Comparison of ENCODE assay signal across 8 cellular contexts in the genomic region with DNA sequence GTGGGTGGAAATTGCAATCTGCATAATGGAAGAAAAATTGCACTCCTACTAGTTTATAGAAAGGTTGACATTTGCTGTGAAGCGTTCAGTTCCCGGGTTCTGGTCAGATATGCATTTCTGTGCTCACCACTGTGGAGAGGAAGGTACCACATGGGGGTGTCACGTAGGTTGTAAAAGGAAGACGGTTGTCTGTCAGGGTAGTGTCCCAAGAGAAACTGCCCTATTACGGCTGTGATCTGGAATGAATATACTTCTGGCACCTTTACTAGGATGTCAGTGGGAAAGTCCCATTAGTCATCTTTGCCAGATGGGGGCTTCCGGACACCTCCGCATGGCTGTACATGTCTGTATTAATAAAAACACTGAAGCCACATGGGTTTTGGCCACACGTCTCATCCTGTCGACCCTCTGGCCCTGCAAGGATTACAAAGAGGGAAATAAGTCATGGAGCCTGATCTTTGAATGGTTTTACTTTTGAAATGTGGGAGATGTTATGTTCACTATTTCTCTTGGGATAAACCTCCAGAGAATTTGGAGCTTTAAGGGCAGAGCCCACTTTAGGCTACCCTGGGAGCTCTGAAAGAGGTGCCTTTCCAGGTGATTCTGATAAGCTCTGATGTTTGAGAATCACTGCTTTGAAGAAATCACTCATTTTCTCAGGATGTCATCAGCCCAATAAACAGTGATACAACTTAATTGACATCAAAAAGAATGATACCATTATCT.
A peak's percentile ranks its signal among the peaks of the same experiment; 100 is the strongest.
DNase-seq lines count a peak whose midpoint lies in the region; ATAC-seq and TF ChIP-seq lines count a peak whose summit lies in the region.

No MANE protein-coding gene starts in this region.

- no peaks in the 10 kb centered on the region for H4K20me1 ChIP-seq in smooth muscle cell (ENCODE audit: low read depth)

- H3K27me3 Mint-ChIP-seq in activated T-cell treated with anti-CD3 and anti-CD28 coated beads, Interleukin-2, amount 50 U/mL, for 72 hours (ENCODE audit: low read depth): no peaks in the 10 kb centered on the region

- peak; percentile 70 to 71 for DNase-seq in activated T-cell treated with anti-CD3 and anti-CD28 coated beads, Interleukin-2, amount 50 U/mL, for 72 hours
- DNase-seq in smooth muscle cell (lab: John Stamatoyannopoulos, UW; ENCODE audit: unreplicated experiment) (no peak), esophagus muscularis mucosa (ENCODE audit: extremely low spot score) (no peak), LoVo (ENCODE audit: low spot score) (no peak), NCI-H524 treated with DMSO at 0.1 percent for 48 hours (lab: John Stamatoyannopoulos, UW) (no peak), SHP77 (lab: John Stamatoyannopoulos, UW) (no peak)

- no peaks in the 10 kb centered on the region for H3K27me3 ChIP-seq in smooth muscle cell (ENCODE audit: low read depth)
- H3K27me3 ChIP-seq in esophagus muscularis mucosa: no peaks in the 10 kb centered on the region

- no peaks in the 10 kb centered on the region for H3F3A ChIP-seq in smooth muscle cell (ENCODE audit: low read depth)

- H3K4me3 Mint-ChIP-seq in activated T-cell treated with anti-CD3 and anti-CD28 coated beads, Interleukin-2, amount 50 U/mL, for 72 hours: peak overlapping the region; percentile 75 to 84

- no peak overlapping the region for H2AFZ ChIP-seq in smooth muscle cell (ENCODE audit: low read depth)

- no peak overlapping the region for H3K9ac ChIP-seq in smooth muscle cell (ENCODE audit: low read depth)

- H3K36me3 ChIP-seq in smooth muscle cell (ENCODE audit: low read depth): no peaks in the 10 kb centered on the region
- H3K36me3 ChIP-seq in esophagus muscularis mucosa: no peaks in the 10 kb centered on the region

- H3K4me1 ChIP-seq in smooth muscle cell (ENCODE audit: low read depth) (no peaks in the 10 kb centered on the region), esophagus muscularis mucosa (no peaks in the 10 kb centered on the region)

- H3K9me3 Mint-ChIP-seq in activated T-cell treated with anti-CD3 and anti-CD28 coated beads, Interleukin-2, amount 50 U/mL, for 72 hours: peaks cover 0 to 5% of the 10 kb centered on the region in 2 donors

- intact Hi-C loops in esophagus muscularis mucosa (cut with DNase I): no loop called here

- peak; percentile 58 for ATAC-seq in GM19372 (IDR thresholded peaks at IDR 0.05; ENCODE audit: low read depth, unreplicated experiment)
- peak; percentile 66 for ATAC-seq in HG03135 (IDR thresholded peaks at IDR 0.05; ENCODE audit: unreplicated experiment)
- ATAC-seq in activated T-cell treated with anti-CD3 and anti-CD28 coated beads, Interleukin-2, amount 50 U/mL, for 72 hours (replicated peaks in 1 of 2): peak; percentile 78 to 84

- TF ChIP-seq CTCF in smooth muscle cell (IDR thresholded peaks at IDR 0.05; ENCODE audit: borderline replicate concordance, insufficient read depth, poor library complexity, severe bottlenecking) (no peak), esophagus muscularis mucosa (IDR thresholded peaks at IDR 0.05) (no peak)

- peaks cover 20 to 23% of the 10 kb centered on the region in 2 donors for H3K36me3 Mint-ChIP-seq in activated T-cell treated with anti-CD3 and anti-CD28 coated beads, Interleukin-2, amount 50 U/mL, for 72 hours (ENCODE audit: insufficient read depth in 2 of 2)

- peaks cover 74% of the 10 kb centered on the region for H3K4me1 Mint-ChIP-seq in activated T-cell treated with anti-CD3 and anti-CD28 coated beads, Interleukin-2, amount 50 U/mL, for 72 hours (ENCODE audit: low read depth)

- H3K4me3 ChIP-seq in smooth muscle cell (no peak overlapping the region), esophagus muscularis mucosa (no peak overlapping the region)

- no peaks in the 10 kb centered on the region for H3K79me2 ChIP-seq in smooth muscle cell (ENCODE audit: low read depth)

- H3K4me2 ChIP-seq in smooth muscle cell: peak overlapping the region; percentile 41

- TF ChIP-seq EP300 in esophagus muscularis mucosa (IDR thresholded peaks at IDR 0.05): no peak

- no peak for TF ChIP-seq POLR2A in esophagus muscularis mucosa (IDR thresholded peaks at IDR 0.05; ENCODE audit: low read depth)

- H3K27ac ChIP-seq in smooth muscle cell (ENCODE audit: low read depth): peak overlapping the region; percentile 66
- no peak overlapping the region for H3K27ac ChIP-seq in esophagus muscularis mucosa (replicated peaks in 1 of 4)

- H3K27ac Mint-ChIP-seq in activated T-cell treated with anti-CD3 and anti-CD28 coated beads, Interleukin-2, amount 50 U/mL, for 72 hours: peak overlapping the region; percentile 96

- WGBS in smooth muscle cell (ENCODE audit: low lambda C conversion rate): 68% methylated on average over 9 of the region's 9 CpGs
- 51% methylated on average over 9 of the region's 9 CpGs for WGBS in esophagus muscularis mucosa

- H3K9me3 ChIP-seq in smooth muscle cell (replicated peaks; ENCODE audit: low read depth) (no peaks in the 10 kb centered on the region), esophagus muscularis mucosa (no peaks in the 10 kb centered on the region)

Comparison
In these comparisons a context has a peak if more than half of its experiments do, and no peak if none do; other contexts are left out.
1. DNase-seq: peak in activated T-cell treated with anti-CD3 and anti-CD28 coated beads, Interleukin-2, amount 50 U/mL, for 72 hours (2 of 2); none in smooth muscle cell (single experiment), esophagus muscularis mucosa (single experiment), LoVo (single experiment), NCI-H524 treated with DMSO at 0.1 percent for 48 hours (single experiment) and SHP77 (0 of 2).
2. Peak in every context shown above with its lines, with median percentiles within 50 percentile points of each other: ATAC-seq.